Comparison of ENCODE assay signal across 21 cellular contexts in genomic region chr3:195239121-195239520, GRCh38. TPM values are rescaled to one million over a fixed set of nuclear protein-coding genes. Genes with fewer than 3 reads are reported as not detected.
DNase-seq lines count a peak whose midpoint lies in the region; ATAC-seq, FAIRE-seq and TF ChIP-seq lines count a peak whose summit lies in the region.
"Had no signal": no experiment of that assay in that cellular context is flagged by ENCODE, and none has a peak within 500 bp of the region (broad histone marks: within the 10 kb centered on the region; RNA-seq: fewer than 3 reads in every experiment).

No MANE protein-coding gene starts in this region.

- no peak for TF ChIP-seq EP300 in sigmoid colon (IDR thresholded peaks at IDR 0.05)

- peak overlapping the region; percentile 54 to 94 (median 93) for H3K27ac ChIP-seq in sigmoid colon

- peaks cover 2% of the 10 kb centered on the region for H3K9me3 Mint-ChIP-seq in chondrocyte (ENCODE audit: low read depth)
- H3K9me3 Mint-ChIP-seq: activated T-cell treated with anti-CD3 and anti-CD28 coated beads, Interleukin-2, amount 50 U/mL, for 24 hours had no signal

- peaks cover 6% of the 10 kb centered on the region for H3K36me3 Mint-ChIP-seq in chondrocyte (ENCODE audit: low read depth)

- H3K4me3 Mint-ChIP-seq in chondrocyte (ENCODE audit: unreplicated experiment) = no peak overlapping the region
- H3K4me3 Mint-ChIP-seq: activated naive CD8-positive, alpha-beta T cell treated with anti-CD3 and anti-CD28 coated beads for 36 hours; activated T-cell treated with anti-CD3 and anti-CD28 coated beads, Interleukin-2, amount 50 U/mL, for 24 hours; mesothelial cell of epicardium had no signal

- TF ChIP-seq CTCF in D721Med (IDR thresholded peaks at IDR 0.05; ENCODE audit: insufficient read depth, missing control alignments) (peak; percentile 0), chondrocyte (IDR thresholded peaks at IDR 0.05) (peak; percentile 8), sigmoid colon (IDR thresholded peaks at IDR 0.05) (no peak)

- no peaks in the 10 kb centered on the region for H3K27me3 Mint-ChIP-seq in chondrocyte (ENCODE audit: low read depth)
- H3K27me3 Mint-ChIP-seq: activated naive CD8-positive, alpha-beta T cell treated with anti-CD3 and anti-CD28 coated beads for 36 hours; activated T-cell treated with anti-CD3 and anti-CD28 coated beads, Interleukin-2, amount 50 U/mL, for 24 hours had no signal

- 91 to 92% methylated on average over 3 of the region's 3 CpGs for WGBS in sigmoid colon, 2 donors

- no peak for FAIRE-seq in D721Med (lab: Jason Lieb, UNC)

- TF ChIP-seq POLR2A in sigmoid colon (IDR thresholded peaks at IDR 0.05) (no peak), erythroblast (IDR thresholded peaks at IDR 0.05; ENCODE audit: low read length) (no peak)

- ATAC-seq in left lobe of liver = no peak
- no peak for ATAC-seq in GM18517 (IDR thresholded peaks at IDR 0.05; ENCODE audit: unreplicated experiment)
- ATAC-seq in GM21576 (IDR thresholded peaks at IDR 0.05; ENCODE audit: unreplicated experiment) = no peak

- peaks cover 32% of the 10 kb centered on the region for H3K4me1 Mint-ChIP-seq in chondrocyte (ENCODE audit: low read depth)

- no peaks in the 10 kb centered on the region for H3K36me3 ChIP-seq in sigmoid colon

- H3K27ac Mint-ChIP-seq in chondrocyte (ENCODE audit: unreplicated experiment) = no peak overlapping the region
- H3K27ac Mint-ChIP-seq: activated naive CD8-positive, alpha-beta T cell treated with anti-CD3 and anti-CD28 coated beads for 36 hours; activated T-cell treated with anti-CD3 and anti-CD28 coated beads, Interleukin-2, amount 50 U/mL, for 24 hours had no signal

- DNase-seq in D721Med (ENCODE audit: insufficient read length, low spot score) (no peak), chondrocyte (ENCODE audit: low spot score) (no peak), left lobe of liver (ENCODE audit: low spot score) (peak; percentile 30), sigmoid colon (no peak), CD1c-positive myeloid dendritic cell (ENCODE audit: extremely low spot score) (no peak), erythroblast (lab: John Stamatoyannopoulos, UW) (no peak)
- DNase-seq: activated CD4-positive, alpha-beta T cell treated with anti-CD3 and anti-CD28 coated beads, Interleukin-2, amount 50 U/mL, for 1 hour; activated naive CD8-positive, alpha-beta T cell treated with anti-CD3 and anti-CD28 coated beads for 36 hours; BE2C; Calu3; NCI-H1092 treated with DMSO at 0.1 percent for 48 hours; NCI-H2107; NCI-H524 treated with DMSO at 0.1 percent for 48 hours; nucleus accumbens; stimulated activated CD4-positive, alpha-beta T cell treated with anti-CD3 and anti-CD28 coated beads, Interleukin-2, amount 100 ng/mL, for 24 hours; T-helper 1 cell had no signal

- peaks cover 0 to 52% (median 37%) of the 10 kb centered on the region in 4 donors for H3K4me1 ChIP-seq in sigmoid colon

- H3K9me3 ChIP-seq in sigmoid colon = no peaks in the 10 kb centered on the region
- H3K9me3 ChIP-seq: BE2C had no signal

- no peaks in the 10 kb centered on the region for H3K27me3 ChIP-seq in sigmoid colon
- H3K27me3 ChIP-seq: BE2C, dorsolateral prefrontal cortex had no signal

- H3K4me3 ChIP-seq in sigmoid colon = no peak overlapping the region
- H3K4me3 ChIP-seq: dorsolateral prefrontal cortex had no signal

- intact Hi-C loops in sigmoid colon (cut with DNase I) = no loop called here

RNA-seq across cellular contexts. Expression of gene XXYLT1, which starts 31.8 kb away (rescaled TPM):
- total RNA-seq in chondrocyte (32.7 to 51.3 TPM (median 33.6 TPM) in 3 replicates), left lobe of liver (2.8 TPM), sigmoid colon (10 to 100 TPM; 11.1 to 13.8 (median 11.7) TPM)
- polyA plus RNA-seq in sigmoid colon = 1 to 10 TPM; 2.5 to 6.8 (median 3.0) TPM

Comparison
In these comparisons a context has a peak if more than half of its experiments do, and no peak if none do; other contexts are left out.
1. CTCF ChIP-seq: peak in D721Med (single experiment) and chondrocyte (single experiment); none in sigmoid colon (0 of 4).